In the genomic region with DNA sequence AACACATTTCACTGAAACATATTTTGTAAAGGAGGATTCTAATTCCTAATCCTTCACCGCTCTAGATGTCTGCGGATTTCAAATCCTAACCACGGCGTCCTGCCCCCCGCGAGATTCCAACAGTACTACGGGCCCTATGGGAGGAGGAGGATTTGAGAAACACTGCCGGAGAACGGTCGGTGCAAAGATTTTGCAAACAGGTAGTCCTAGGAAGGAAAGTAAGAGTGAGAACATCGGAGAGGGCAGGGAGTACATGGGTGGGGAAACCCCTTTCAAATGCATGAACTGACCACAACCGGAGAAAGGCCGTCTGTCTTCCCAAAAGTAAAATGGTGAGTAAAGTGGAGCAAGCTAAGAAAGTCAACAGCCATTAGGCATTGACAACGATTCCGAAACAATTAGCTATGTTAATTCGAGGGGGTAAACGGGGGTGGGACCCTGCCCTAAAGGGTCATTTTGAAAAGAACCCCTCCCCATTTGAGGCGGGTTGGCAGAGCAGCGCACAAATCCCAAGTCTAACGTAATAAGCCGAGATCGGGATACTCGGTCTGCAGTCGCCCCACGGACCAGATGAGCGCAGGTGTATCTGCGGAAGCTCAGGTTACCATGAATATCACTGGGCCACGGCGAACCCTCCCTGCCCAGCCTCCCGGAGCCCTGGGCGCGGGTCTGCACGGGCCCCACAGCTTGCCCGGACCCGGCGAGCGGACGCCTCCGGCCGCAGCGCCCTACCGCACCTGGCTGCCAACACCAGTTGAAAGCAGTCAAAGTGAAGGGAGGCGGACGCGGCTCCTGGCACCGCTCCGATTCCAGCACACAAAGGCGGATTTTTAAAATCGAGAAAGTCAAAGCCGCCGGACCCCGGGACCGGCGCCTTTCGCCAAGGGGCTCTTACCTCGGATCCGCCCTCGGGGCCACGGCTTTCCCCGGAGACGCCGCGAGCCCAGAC, we compare ENCODE assay signal across 1 cellular context.
TF ChIP-seq lines count a peak whose summit lies in the region.

No MANE protein-coding gene starts in this region.

TF ChIP-seq in HepG2, 621 proteins besides CTCF, POLR2A, EP300 and RAD21 (continued from another document):
- TF ChIP-seq, protein P1, sequence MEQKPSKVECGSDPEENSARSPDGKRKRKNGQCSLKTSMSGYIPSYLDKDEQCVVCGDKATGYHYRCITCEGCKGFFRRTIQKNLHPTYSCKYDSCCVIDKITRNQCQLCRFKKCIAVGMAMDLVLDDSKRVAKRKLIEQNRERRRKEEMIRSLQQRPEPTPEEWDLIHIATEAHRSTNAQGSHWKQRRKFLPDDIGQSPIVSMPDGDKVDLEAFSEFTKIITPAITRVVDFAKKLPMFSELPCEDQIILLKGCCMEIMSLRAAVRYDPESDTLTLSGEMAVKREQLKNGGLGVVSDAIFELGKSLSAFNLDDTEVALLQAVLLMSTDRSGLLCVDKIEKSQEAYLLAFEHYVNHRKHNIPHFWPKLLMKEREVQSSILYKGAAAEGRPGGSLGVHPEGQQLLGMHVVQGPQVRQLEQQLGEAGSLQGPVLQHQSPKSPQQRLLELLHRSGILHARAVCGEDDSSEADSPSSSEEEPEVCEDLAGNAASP (CRISPR knock-in tag; IDR thresholded peaks at IDR 0.05; ENCODE audit: borderline replicate concordance), result no peak
- TF ChIP-seq ZNF572 (CRISPR knock-in tag; IDR thresholded peaks at IDR 0.05) (0 out of 2 replicates have a peak, but pooled peaks have one; percentile 11), NAIF1 (CRISPR knock-in tag; IDR thresholded peaks at IDR 0.05; ENCODE audit: borderline replicate concordance) (peak; percentile 87; the same call in 1 of the 2 replicates), ZKSCAN8 (CRISPR knock-in tag; IDR thresholded peaks at IDR 0.05; ENCODE audit: borderline replicate concordance) (no peak), ZNF605 (CRISPR knock-in tag; IDR thresholded peaks at IDR 0.05) (0 out of 2 replicates have a peak, but pooled peaks have one; percentile 38), SIN3A (IDR thresholded peaks at IDR 0.05; ENCODE audit: borderline replicate concordance, low read depth, low read length) (peak; percentile 22; the same call in 1 of the 2 replicates), ISX (CRISPR knock-in tag; conservative IDR thresholded peaks at IDR 0.05) (no peak), MTF2 (CRISPR knock-in tag; IDR thresholded peaks at IDR 0.05; ENCODE audit: borderline replicate concordance) (0 out of 2 replicates have a peak, but pooled peaks have one; percentile 11), ZNF589 (CRISPR knock-in tag; conservative IDR thresholded peaks at IDR 0.05) (0 out of 2 replicates have a peak, but pooled peaks have one; percentile 8), PLRG1 (conservative IDR thresholded peaks at IDR 0.05) (no peak), ZNF501 (CRISPR knock-in tag; IDR thresholded peaks at IDR 0.05) (peak; percentile 20; the same call in 1 of the 2 replicates), ZNF790 (CRISPR knock-in tag; IDR thresholded peaks at IDR 0.05; ENCODE audit: borderline replicate concordance) (peak; percentile 21; the same call in 1 of the 2 replicates), RBM39 (IDR thresholded peaks at IDR 0.05; ENCODE audit: low read depth, low read length, poor library complexity, severe bottlenecking) (peak; percentile 26), NCOA2 (CRISPR knock-in tag; IDR thresholded peaks at IDR 0.05) (no peak), GLI4 (CRISPR knock-in tag; IDR thresholded peaks at IDR 0.05; ENCODE audit: borderline replicate concordance) (0 out of 2 replicates have a peak, but pooled peaks have one; percentile 19), ZNF777 (CRISPR knock-in tag; IDR thresholded peaks at IDR 0.05) (0 out of 2 replicates have a peak, but pooled peaks have one; percentile 21), ZMYM3 (CRISPR knock-in tag; IDR thresholded peaks at IDR 0.05) (0 out of 2 replicates have a peak, but pooled peaks have one; percentile 33), STAG1 (CRISPR knock-in tag; IDR thresholded peaks at IDR 0.05) (0 out of 2 replicates have a peak, but pooled peaks have one; percentile 4), GATAD2A (CRISPR knock-in tag; IDR thresholded peaks at IDR 0.05) (no peak; the same call in 1 of the 2 replicates), SP2 (CRISPR knock-in tag; IDR thresholded peaks at IDR 0.05) (0 out of 2 replicates have a peak, but pooled peaks have one; percentile 26), SRY (CRISPR knock-in tag; IDR thresholded peaks at IDR 0.05) (0 out of 2 replicates have a peak, but pooled peaks have one; percentile 9)
- TF ChIP-seq, protein P2, sequence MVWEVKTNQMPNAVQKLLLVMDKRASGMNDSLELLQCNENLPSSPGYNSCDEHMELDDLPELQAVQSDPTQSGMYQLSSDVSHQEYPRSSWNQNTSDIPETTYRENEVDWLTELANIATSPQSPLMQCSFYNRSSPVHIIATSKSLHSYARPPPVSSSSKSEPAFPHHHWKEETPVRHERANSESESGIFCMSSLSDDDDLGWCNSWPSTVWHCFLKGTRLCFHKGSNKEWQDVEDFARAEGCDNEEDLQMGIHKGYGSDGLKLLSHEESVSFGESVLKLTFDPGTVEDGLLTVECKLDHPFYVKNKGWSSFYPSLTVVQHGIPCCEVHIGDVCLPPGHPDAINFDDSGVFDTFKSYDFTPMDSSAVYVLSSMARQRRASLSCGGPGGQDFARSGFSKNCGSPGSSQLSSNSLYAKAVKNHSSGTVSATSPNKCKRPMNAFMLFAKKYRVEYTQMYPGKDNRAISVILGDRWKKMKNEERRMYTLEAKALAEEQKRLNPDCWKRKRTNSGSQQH (CRISPR knock-in tag; IDR thresholded peaks at IDR 0.05; ENCODE audit: low read depth), result no peak
- TF ChIP-seq, protein P3, sequence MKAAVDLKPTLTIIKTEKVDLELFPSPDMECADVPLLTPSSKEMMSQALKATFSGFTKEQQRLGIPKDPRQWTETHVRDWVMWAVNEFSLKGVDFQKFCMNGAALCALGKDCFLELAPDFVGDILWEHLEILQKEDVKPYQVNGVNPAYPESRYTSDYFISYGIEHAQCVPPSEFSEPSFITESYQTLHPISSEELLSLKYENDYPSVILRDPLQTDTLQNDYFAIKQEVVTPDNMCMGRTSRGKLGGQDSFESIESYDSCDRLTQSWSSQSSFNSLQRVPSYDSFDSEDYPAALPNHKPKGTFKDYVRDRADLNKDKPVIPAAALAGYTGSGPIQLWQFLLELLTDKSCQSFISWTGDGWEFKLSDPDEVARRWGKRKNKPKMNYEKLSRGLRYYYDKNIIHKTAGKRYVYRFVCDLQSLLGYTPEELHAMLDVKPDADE (CRISPR knock-in tag; IDR thresholded peaks at IDR 0.05), result 0 out of 2 replicates have a peak, but pooled peaks have one; percentile 11
- TF ChIP-seq, protein P4, sequence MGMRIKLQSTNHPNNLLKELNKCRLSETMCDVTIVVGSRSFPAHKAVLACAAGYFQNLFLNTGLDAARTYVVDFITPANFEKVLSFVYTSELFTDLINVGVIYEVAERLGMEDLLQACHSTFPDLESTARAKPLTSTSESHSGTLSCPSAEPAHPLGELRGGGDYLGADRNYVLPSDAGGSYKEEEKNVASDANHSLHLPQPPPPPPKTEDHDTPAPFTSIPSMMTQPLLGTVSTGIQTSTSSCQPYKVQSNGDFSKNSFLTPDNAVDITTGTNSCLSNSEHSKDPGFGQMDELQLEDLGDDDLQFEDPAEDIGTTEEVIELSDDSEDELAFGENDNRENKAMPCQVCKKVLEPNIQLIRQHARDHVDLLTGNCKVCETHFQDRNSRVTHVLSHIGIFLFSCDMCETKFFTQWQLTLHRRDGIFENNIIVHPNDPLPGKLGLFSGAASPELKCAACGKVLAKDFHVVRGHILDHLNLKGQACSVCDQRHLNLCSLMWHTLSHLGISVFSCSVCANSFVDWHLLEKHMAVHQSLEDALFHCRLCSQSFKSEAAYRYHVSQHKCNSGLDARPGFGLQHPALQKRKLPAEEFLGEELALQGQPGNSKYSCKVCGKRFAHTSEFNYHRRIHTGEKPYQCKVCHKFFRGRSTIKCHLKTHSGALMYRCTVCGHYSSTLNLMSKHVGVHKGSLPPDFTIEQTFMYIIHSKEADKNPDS (CRISPR knock-in tag; IDR thresholded peaks at IDR 0.05), result peak; percentile 75; the same call in 1 of the 2 replicates
- TF ChIP-seq, protein P5, sequence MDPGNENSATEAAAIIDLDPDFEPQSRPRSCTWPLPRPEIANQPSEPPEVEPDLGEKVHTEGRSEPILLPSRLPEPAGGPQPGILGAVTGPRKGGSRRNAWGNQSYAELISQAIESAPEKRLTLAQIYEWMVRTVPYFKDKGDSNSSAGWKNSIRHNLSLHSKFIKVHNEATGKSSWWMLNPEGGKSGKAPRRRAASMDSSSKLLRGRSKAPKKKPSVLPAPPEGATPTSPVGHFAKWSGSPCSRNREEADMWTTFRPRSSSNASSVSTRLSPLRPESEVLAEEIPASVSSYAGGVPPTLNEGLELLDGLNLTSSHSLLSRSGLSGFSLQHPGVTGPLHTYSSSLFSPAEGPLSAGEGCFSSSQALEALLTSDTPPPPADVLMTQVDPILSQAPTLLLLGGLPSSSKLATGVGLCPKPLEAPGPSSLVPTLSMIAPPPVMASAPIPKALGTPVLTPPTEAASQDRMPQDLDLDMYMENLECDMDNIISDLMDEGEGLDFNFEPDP (CRISPR knock-in tag; conservative IDR thresholded peaks at IDR 0.05), result 0 out of 2 replicates have a peak, but pooled peaks have one; percentile 91
TF ChIP-seq in HepG2: peak in this region for 37.
